Comparison of ENCODE assay signal across 8 cellular contexts in the genomic region with DNA sequence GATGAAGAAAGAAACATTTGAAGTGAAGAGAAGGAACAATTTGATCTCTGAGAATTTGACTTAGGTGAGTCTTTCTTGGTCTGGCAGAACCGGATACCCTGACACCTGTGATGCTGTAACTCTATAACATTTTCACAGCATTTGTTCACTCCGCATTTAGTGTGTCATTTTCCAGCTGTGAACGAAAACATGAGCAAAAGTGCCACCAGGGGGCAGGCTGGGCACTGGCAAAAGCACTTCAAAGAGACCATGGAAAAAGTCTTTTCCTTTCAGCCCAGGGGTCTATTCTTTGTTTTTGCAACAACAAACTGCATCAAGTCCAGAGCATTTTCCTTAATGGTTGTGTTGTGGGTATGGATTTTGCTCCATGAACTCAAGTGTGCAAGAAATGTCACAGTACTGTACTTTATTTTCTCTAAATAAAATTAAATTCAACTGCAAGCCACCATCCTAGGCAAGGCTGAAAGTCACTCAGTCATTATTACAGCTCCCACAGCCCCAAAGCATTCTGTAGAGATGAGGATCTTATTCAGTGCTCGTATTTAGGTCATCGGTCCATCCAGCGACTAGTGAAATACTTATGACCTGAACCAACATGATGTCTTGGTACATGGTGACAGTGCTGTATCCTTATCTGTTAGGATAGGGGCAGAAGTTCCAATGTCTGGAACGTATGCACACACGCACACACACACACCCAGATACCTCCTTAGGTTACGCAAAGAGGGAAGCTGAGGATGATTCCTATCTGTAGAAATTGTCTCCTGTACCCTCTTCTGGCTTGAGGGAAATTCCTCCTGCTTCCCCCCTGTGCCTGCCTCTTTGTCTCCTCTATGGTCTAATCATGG.
A peak's percentile ranks its signal among the peaks of the same experiment; 100 is the strongest.
DNase-seq lines count a peak whose midpoint lies in the region; ATAC-seq and TF ChIP-seq lines count a peak whose summit lies in the region.

No MANE protein-coding gene starts in this region.

- ATAC-seq in left cardiac atrium (peak; percentile 19 to 41), HG02870 (IDR thresholded peaks at IDR 0.05; ENCODE audit: unreplicated experiment) (no peak)

- intact Hi-C loops in left cardiac atrium (cut with DNase I) = loop anchor here in 1 of 2 donors (1.0 to 10.0 kb wide), 2 partner anchors 363 to 996 kb away; no protein-coding TSS in a partner anchor

- DNase-seq in NCI-H510A treated with DMSO at 0.1 percent for 48 hours (lab: John Stamatoyannopoulos, UW) = peak; percentile 33
- no peak for DNase-seq in NCI-H510A (lab: John Stamatoyannopoulos, UW)
- DNase-seq in SK-N-DZ (ENCODE audit: low spot score) = peak; percentile 66
- DNase-seq in activated naive CD8-positive, alpha-beta T cell treated with anti-CD3 and anti-CD28 coated beads for 36 hours = peak; percentile 57
- peak; percentile 79 for DNase-seq in left cardiac atrium
- peak; percentile 58 for DNase-seq in renal cortical epithelial cell (ENCODE audit: low read depth)

- no peak overlapping the region for H3K4me3 Mint-ChIP-seq in activated naive CD8-positive, alpha-beta T cell treated with anti-CD3 and anti-CD28 coated beads for 36 hours

- peaks cover 9% of the 10 kb centered on the region for H3K27me3 Mint-ChIP-seq in activated naive CD8-positive, alpha-beta T cell treated with anti-CD3 and anti-CD28 coated beads for 36 hours

- no peaks in the 10 kb centered on the region for H3K36me3 Mint-ChIP-seq in activated naive CD8-positive, alpha-beta T cell treated with anti-CD3 and anti-CD28 coated beads for 36 hours

- peaks cover 6% of the 10 kb centered on the region for H3K4me1 Mint-ChIP-seq in activated naive CD8-positive, alpha-beta T cell treated with anti-CD3 and anti-CD28 coated beads for 36 hours

- no peaks in the 10 kb centered on the region for H3K9me3 Mint-ChIP-seq in activated naive CD8-positive, alpha-beta T cell treated with anti-CD3 and anti-CD28 coated beads for 36 hours

- no peak overlapping the region for H3K27ac Mint-ChIP-seq in activated naive CD8-positive, alpha-beta T cell treated with anti-CD3 and anti-CD28 coated beads for 36 hours

- peak; percentile 77 for TF ChIP-seq RAD21 in Ishikawa (IDR thresholded peaks at IDR 0.05; ENCODE audit: low read depth)

- TF ChIP-seq EP300 in Ishikawa (IDR thresholded peaks at IDR 0.05; ENCODE audit: borderline replicate concordance) = no peak

TF ChIP-seq in Ishikawa, 13 proteins besides CTCF, POLR2A, EP300 and RAD21:
- no peak for TF ChIP-seq TAF1 (IDR thresholded peaks at IDR 0.05; ENCODE audit: low read depth)
- TF ChIP-seq TCF12 (IDR thresholded peaks at IDR 0.05; ENCODE audit: low read depth) = no peak
- TF ChIP-seq FOXM1 (IDR thresholded peaks at IDR 0.05; ENCODE audit: borderline replicate concordance, low read depth) = no peak
- TF ChIP-seq ZBTB7A (IDR thresholded peaks at IDR 0.05; ENCODE audit: low read depth) = no peak
- TF ChIP-seq, protein P1, sequence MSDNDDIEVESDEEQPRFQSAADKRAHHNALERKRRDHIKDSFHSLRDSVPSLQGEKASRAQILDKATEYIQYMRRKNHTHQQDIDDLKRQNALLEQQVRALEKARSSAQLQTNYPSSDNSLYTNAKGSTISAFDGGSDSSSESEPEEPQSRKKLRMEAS (IDR thresholded peaks at IDR 0.05) = no peak
- no peak for TF ChIP-seq CREB1 (IDR thresholded peaks at IDR 0.05; ENCODE audit: low read depth)
